19 cellular contexts compared by ENCODE assay signal in the genomic region with DNA sequence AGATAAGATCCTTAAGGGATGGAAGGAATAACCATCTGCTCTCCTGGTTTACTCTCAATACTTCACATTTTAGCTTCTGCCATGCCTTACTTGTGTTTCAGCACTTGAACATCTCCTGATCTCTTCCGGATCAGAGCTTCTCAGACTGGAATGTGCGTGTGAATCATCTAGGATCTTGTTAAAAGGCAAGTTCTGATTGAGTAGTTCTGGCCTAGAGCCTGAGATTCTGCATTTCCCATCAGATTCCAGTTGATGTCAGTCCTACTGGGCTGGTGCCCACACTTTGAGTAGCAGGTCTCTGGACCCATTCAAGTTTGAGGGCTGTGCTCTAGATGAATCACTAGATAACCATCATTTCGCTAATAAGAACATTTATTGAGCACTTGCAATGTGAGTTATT. TPM values are rescaled to one million over a fixed set of nuclear protein-coding genes. Genes with fewer than 3 reads are reported as not detected.
"Had no signal": no experiment of that assay in that cellular context is flagged by ENCODE, and none has a peak within 500 bp of the region (broad histone marks: within the 10 kb centered on the region; RNA-seq: fewer than 3 reads in every experiment).

No MANE protein-coding gene starts in this region.

- H3K36me3 ChIP-seq: adrenal gland, lower lobe of right lung, sigmoid colon, spleen, upper lobe of left lung had no signal

- H3K27ac ChIP-seq: adrenal gland, body of pancreas, lower lobe of right lung, sigmoid colon, spleen, testis, upper lobe of left lung had no signal

- DNase-seq: activated B cell treated with CpG ODN at 0.5 μM for 24 hours; activated CD4-positive, alpha-beta memory T cell treated with anti-CD3 and anti-CD28 coated beads for 36 hours; activated CD4-positive, alpha-beta T cell treated with anti-CD3 and anti-CD28 coated beads for 4 hours; activated gamma-delta T cell treated with Interleukin-2 at 50 U/mL for 16 hours; activated T-cell treated with anti-CD3 and anti-CD28 coated beads for 4 hours; adrenal gland; body of pancreas; erythroblast; left colon; lower lobe of right lung; natural killer cell; sigmoid colon; spleen; stimulated activated CD4-positive, alpha-beta T cell treated with anti-CD3 and anti-CD28 coated beads, Interleukin-4, amount 100 ng/mL, for 4 hours; testis; upper lobe of left lung had no signal

- H3K4me3 ChIP-seq: adrenal gland, body of pancreas, lower lobe of right lung, sigmoid colon, spleen, testis, upper lobe of left lung had no signal

- H3K4me1 ChIP-seq: adrenal gland, body of pancreas, lower lobe of right lung, sigmoid colon, spleen, testis, upper lobe of left lung had no signal

- H3K27me3 ChIP-seq: body of pancreas, sigmoid colon, testis, upper lobe of left lung had no signal

- H3K9me3 ChIP-seq: adrenal gland, body of pancreas, lower lobe of right lung, sigmoid colon, spleen, testis, upper lobe of left lung had no signal

- ATAC-seq: activated naive CD4-positive, alpha-beta T cell treated with anti-CD3 and anti-CD28 coated beads, Interleukin-2, amount 50 U/mL, for 72 hours; body of pancreas; left colon; lower lobe of right lung; natural killer cell; stimulated activated memory B cell treated with anti-CD40 and anti-IgM and Interleukin-4, amounts not matched to agents 10 μg/mL and 1 μg/mL and 100 μg/mL, for 72 hours had no signal

RNA-seq across cellular contexts. Expression of gene NDP, which starts 20.0 kb away (rescaled TPM):
- total RNA-seq: activated B cell treated with CpG ODN at 0.5 μM for 24 hours; activated CD4-positive, alpha-beta memory T cell treated with anti-CD3 and anti-CD28 coated beads for 36 hours; activated naive CD4-positive, alpha-beta T cell treated with anti-CD3 and anti-CD28 coated beads, Interleukin-2, amount 50 U/mL, for 72 hours; activated T-helper 1 cell treated with anti-CD3 and anti-CD28 coated beads, Interleukin-12 subunit alpha, Interleukin-12 subunit beta, Interleukin-2, Interleukin-4 antibody, amounts not matched to agents 30 ng/mL and 10 ng/mL and 1 ng/mL, durations not matched to agents 14 hours and 24 hours and 36 hours; body of pancreas; natural killer cell; upper lobe of left lung had no signal
